Comparison of ENCODE assay signal across 27 cellular contexts in genomic region chr4:82746705-82747567, GRCh38. TPM values are rescaled to one million over a fixed set of nuclear protein-coding genes. Genes with fewer than 3 reads are reported as not detected.
A peak's percentile ranks its signal among the peaks of the same experiment; 100 is the strongest.
DNase-seq lines count a peak whose midpoint lies in the region; ATAC-seq, FAIRE-seq and TF ChIP-seq lines count a peak whose summit lies in the region.
"Had no signal": no experiment of that assay in that cellular context is flagged by ENCODE, and none has a peak within 500 bp of the region (broad histone marks: within the 10 kb centered on the region; RNA-seq: fewer than 3 reads in every experiment).

No MANE protein-coding gene starts in this region.

- H3K9ac ChIP-seq in astrocyte (ENCODE audit: low read length) (no peak overlapping the region), HepG2 (ENCODE audit: insufficient read depth, low read depth, low read length) (peak overlapping the region; percentile 51; the same call in 1 of the 2 replicates), colonic mucosa (ENCODE audit: low read depth in 2 of 2, low read length in 2 of 2) (no peak overlapping the region)

- peaks cover 39% of the 10 kb centered on the region for H3K4me1 ChIP-seq in astrocyte (ENCODE audit: insufficient read depth, low read length)
- peaks cover 38% of the 10 kb centered on the region for H3K4me1 ChIP-seq in foreskin keratinocyte
- H3K4me1 ChIP-seq in HepG2 (ENCODE audit: insufficient read depth, low read length), result peaks cover 59% of the 10 kb centered on the region
- H3K4me1 ChIP-seq in colonic mucosa, result no peaks in the 10 kb centered on the region
- H3K4me1 ChIP-seq: ascending aorta, left ventricle myocardium inferior, Peyer's patch had no signal

- peaks cover 8% of the 10 kb centered on the region for H3K79me2 ChIP-seq in astrocyte (ENCODE audit: insufficient read depth, low read length)
- H3K79me2 ChIP-seq in HepG2 (ENCODE audit: insufficient read depth, low read length), result no peaks in the 10 kb centered on the region

- H3K4me2 ChIP-seq in astrocyte (ENCODE audit: low read length), result no peak overlapping the region
- peak overlapping the region; percentile 40 for H3K4me2 ChIP-seq in HepG2 (ENCODE audit: low read depth, low read length)

- TF ChIP-seq EP300 in HepG2 (IDR thresholded peaks at IDR 0.05; ENCODE audit: low read depth in 2 of 2, low read length in 2 of 2) (peak in 1 of 2 experiments; percentile 13; a peak in 1 of 4 replicates), HepG2 (CRISPR knock-in tag; IDR thresholded peaks at IDR 0.05; ENCODE audit: borderline replicate concordance) (no peak)

- DNase-seq in astrocyte (ENCODE audit: low read depth), result no peak
- no peak for DNase-seq in foreskin keratinocyte
- DNase-seq in HepG2 (ENCODE audit: low spot score), result peak; percentile 60
- no peak for DNase-seq in colonic mucosa
- no peak for DNase-seq in amygdala (lab: John Stamatoyannopoulos, UW)
- DNase-seq in cerebellar cortex (ENCODE audit: low spot score), result no peak
- DNase-seq: activated B cell treated with CpG ODN at 0.5 μM for 24 hours; activated CD4-positive, alpha-beta memory T cell treated with anti-CD3 and anti-CD28 coated beads for 36 hours; activated CD8-positive, alpha-beta memory T cell treated with anti-CD3 and anti-CD28 coated beads, Interleukin-2, amount 50 U/mL, for 48 hours; cerebellar nuclear complex; effector CD8-positive, alpha-beta T cell; KBM-7; left ventricle myocardium inferior; mucosa of descending colon; NCI-H2171; Peyer's patch; posterior cingulate gyrus; stimulated activated CD4-positive, alpha-beta T cell treated with anti-CD3 and anti-CD28 coated beads, Interleukin-15, amount 100 ng/mL, for 24 hours; stimulated activated naive CD8-positive, alpha-beta T cell treated with anti-CD3 and anti-CD28 coated beads, Interleukin-15, amount 100 ng/mL, for 72 hours had no signal

- CTCF ChIA-PET in HepG2 (lab: Yijun Ruan, JAX; ENCODE audit: low intra/inter-chr PET ratio, low total read pairs), result no interaction called here

- TF ChIP-seq POLR2A in HepG2 (IDR thresholded peaks at IDR 0.05; ENCODE audit: insufficient read depth in 1 of 2, low read depth in 2 of 2, low read length in 2 of 2), result peak; percentile 99 to 100

- H2AFZ ChIP-seq in astrocyte (ENCODE audit: low read depth, low read length), result no peak overlapping the region
- no peak overlapping the region for H2AFZ ChIP-seq in HepG2 (ENCODE audit: low read length)

- TF ChIP-seq RAD21 in HepG2 (CRISPR knock-in tag; IDR thresholded peaks at IDR 0.05), result peak; percentile 59; the same call in 1 of the 2 replicates

- no peak for TF ChIP-seq CTCF in astrocyte (IDR thresholded peaks at IDR 0.05; ENCODE audit: insufficient read depth, low read depth, low read length)
- TF ChIP-seq CTCF in foreskin keratinocyte (conservative IDR thresholded peaks at IDR 0.05), result no peak
- no peak for TF ChIP-seq CTCF in HepG2 (CRISPR knock-in tag; IDR thresholded peaks at IDR 0.05)
- no peak for TF ChIP-seq CTCF in colonic mucosa (IDR thresholded peaks at IDR 0.05)

- H3K4me3 Mint-ChIP-seq in astrocyte (ENCODE audit: unreplicated experiment), result no peak overlapping the region
- H3K4me3 Mint-ChIP-seq: activated B cell treated with CpG ODN at 0.5 μM for 24 hours; activated CD4-positive, alpha-beta memory T cell treated with anti-CD3 and anti-CD28 coated beads for 36 hours; activated naive CD4-positive, alpha-beta T cell treated with anti-CD3 and anti-CD28 coated beads, Interleukin-2, amount 50 U/mL, for 24 hours; activated T-helper 17 cell treated with anti-CD3 and anti-CD28 coated beads, Interleukin-2, amount 50 U/mL, for 72 hours; neural crest cell; stimulated activated naive CD8-positive, alpha-beta T cell treated with anti-CD3 and anti-CD28 coated beads, Interleukin-15, amount 100 ng/mL, for 72 hours; type B pancreatic cell had no signal

- peaks cover 7% of the 10 kb centered on the region for H3K36me3 Mint-ChIP-seq in astrocyte (ENCODE audit: low read depth, unreplicated experiment)
- H3K36me3 Mint-ChIP-seq: activated CD4-positive, alpha-beta memory T cell treated with anti-CD3 and anti-CD28 coated beads for 36 hours; activated naive CD4-positive, alpha-beta T cell treated with anti-CD3 and anti-CD28 coated beads, Interleukin-2, amount 50 U/mL, for 24 hours; type B pancreatic cell had no signal

- peaks cover 66% of the 10 kb centered on the region for H3K4me1 Mint-ChIP-seq in astrocyte (ENCODE audit: low read depth, unreplicated experiment)
- H3K4me1 Mint-ChIP-seq: activated B cell treated with CpG ODN at 0.5 μM for 24 hours; activated naive CD4-positive, alpha-beta T cell treated with anti-CD3 and anti-CD28 coated beads, Interleukin-2, amount 50 U/mL, for 24 hours; activated T-helper 17 cell treated with anti-CD3 and anti-CD28 coated beads, Interleukin-2, amount 50 U/mL, for 72 hours; stimulated activated naive CD8-positive, alpha-beta T cell treated with anti-CD3 and anti-CD28 coated beads, Interleukin-15, amount 100 ng/mL, for 72 hours had no signal

- POLR2A ChIA-PET in HepG2 (lab: Yijun Ruan, JAX), result no interaction called here

- BruUV-seq in HepG2 (replicated peaks; lab: Mats Ljungman, UMichigan), result TSS peak; percentile 99

- H3K9me3 Mint-ChIP-seq in astrocyte (ENCODE audit: unreplicated experiment), result peaks cover 2% of the 10 kb centered on the region
- H3K9me3 Mint-ChIP-seq: activated B cell treated with CpG ODN at 0.5 μM for 24 hours; activated CD4-positive, alpha-beta memory T cell treated with anti-CD3 and anti-CD28 coated beads for 36 hours; activated naive CD4-positive, alpha-beta T cell treated with anti-CD3 and anti-CD28 coated beads, Interleukin-2, amount 50 U/mL, for 24 hours; activated T-helper 17 cell treated with anti-CD3 and anti-CD28 coated beads, Interleukin-2, amount 50 U/mL, for 72 hours; neural crest cell; stimulated activated naive CD8-positive, alpha-beta T cell treated with anti-CD3 and anti-CD28 coated beads, Interleukin-15, amount 100 ng/mL, for 72 hours; type B pancreatic cell had no signal

- H3K27me3 Mint-ChIP-seq in astrocyte (ENCODE audit: low read depth, unreplicated experiment), result no peaks in the 10 kb centered on the region
- H3K27me3 Mint-ChIP-seq: type B pancreatic cell had no signal

- H3K27ac ChIP-seq in astrocyte (ENCODE audit: low read depth, low read length) (no peak overlapping the region), foreskin keratinocyte (peak overlapping the region; percentile 98), HepG2 (ENCODE audit: extremely low read length, insufficient read depth, low read length) (peak overlapping the region; percentile 85), temporal lobe (ENCODE audit: low read depth, low read length) (peak overlapping the region; percentile 87), colonic mucosa (no peak overlapping the region)
- H3K27ac ChIP-seq: ascending aorta, left ventricle myocardium inferior, Peyer's patch had no signal

- 24% methylated on average over 11 of the region's 13 CpGs for WGBS in HepG2 (ENCODE audit: low lambda C conversion rate)

- no peaks in the 10 kb centered on the region for H4K20me1 ChIP-seq in astrocyte (ENCODE audit: insufficient read depth, low read length)
- H4K20me1 ChIP-seq in HepG2 (ENCODE audit: insufficient read depth, low read length), result no peaks in the 10 kb centered on the region

- in situ Hi-C loops in HepG2 (cut with HindIII; ENCODE audit: extremely low pct_ligation_motif_present, low pct_unique_long_range_greater_than_20kb), result no loop called here

- H3K4me3 ChIP-seq in astrocyte (ENCODE audit: insufficient read depth, low read depth, low read length), result no peak overlapping the region
- no peak overlapping the region for H3K4me3 ChIP-seq in HepG2 (replicated peaks in 1 of 3; ENCODE audit: insufficient read depth in 1 of 3, low read depth in 2 of 3, low read length in 3 of 3)
- no peak overlapping the region for H3K4me3 ChIP-seq in colonic mucosa
- H3K4me3 ChIP-seq: ascending aorta, left ventricle myocardium inferior, mucosa of descending colon, Peyer's patch had no signal

- H3K27ac Mint-ChIP-seq in astrocyte (ENCODE audit: unreplicated experiment), result peak overlapping the region; percentile 92
- H3K27ac Mint-ChIP-seq: activated B cell treated with CpG ODN at 0.5 μM for 24 hours; activated CD4-positive, alpha-beta memory T cell treated with anti-CD3 and anti-CD28 coated beads for 36 hours; activated naive CD4-positive, alpha-beta T cell treated with anti-CD3 and anti-CD28 coated beads, Interleukin-2, amount 50 U/mL, for 24 hours; activated T-helper 17 cell treated with anti-CD3 and anti-CD28 coated beads, Interleukin-2, amount 50 U/mL, for 72 hours; stimulated activated naive CD8-positive, alpha-beta T cell treated with anti-CD3 and anti-CD28 coated beads, Interleukin-15, amount 100 ng/mL, for 72 hours; type B pancreatic cell had no signal

- FAIRE-seq in astrocyte (lab: Jason Lieb, UNC) (no peak), HepG2 (lab: Jason Lieb, UNC) (no peak)
- FAIRE-seq: GM12892 had no signal

- H3K36me3 ChIP-seq in astrocyte (ENCODE audit: insufficient read depth, low read length) (no peaks in the 10 kb centered on the region), HepG2 (replicated peaks in 1 of 2; ENCODE audit: control insufficient read depth in 1 of 2, insufficient read depth in 2 of 2, low read length in 2 of 2) (no peaks in the 10 kb centered on the region), colonic mucosa (no peaks in the 10 kb centered on the region)
- H3K36me3 ChIP-seq: ascending aorta, left ventricle myocardium inferior, Peyer's patch had no signal

- H3K27me3 ChIP-seq in astrocyte (ENCODE audit: insufficient read depth, low read length), result no peaks in the 10 kb centered on the region
- H3K27me3 ChIP-seq in foreskin keratinocyte, result no peaks in the 10 kb centered on the region
- H3K27me3 ChIP-seq in HepG2 (ENCODE audit: control insufficient read depth in 1 of 2, insufficient read depth in 2 of 2, low read length in 2 of 2), result no peaks in the 10 kb centered on the region
- no peaks in the 10 kb centered on the region for H3K27me3 ChIP-seq in colonic mucosa
- H3K27me3 ChIP-seq: ascending aorta, Peyer's patch had no signal

- H3K9me3 ChIP-seq in astrocyte (ENCODE audit: insufficient read depth, low read depth, low read length), result no peaks in the 10 kb centered on the region
- H3K9me3 ChIP-seq in HepG2 (ENCODE audit: low read length), result no peaks in the 10 kb centered on the region
- no peaks in the 10 kb centered on the region for H3K9me3 ChIP-seq in colonic mucosa
- H3K9me3 ChIP-seq: ascending aorta, left ventricle myocardium inferior, mucosa of descending colon, Peyer's patch had no signal

- ATAC-seq in foreskin keratinocyte (no peak), HepG2 (peak; percentile 86)
- ATAC-seq: activated T-helper 17 cell treated with anti-CD3 and anti-CD28 coated beads, Interleukin-2, amount 50 U/mL, for 72 hours; mucosa of descending colon; sciatic nerve; stimulated activated naive CD8-positive, alpha-beta T cell treated with anti-CD3 and anti-CD28 coated beads, Interleukin-15, amount 100 ng/mL, for 72 hours had no signal

- intact Hi-C loops in HepG2 (cut with micrococcal nuclease; ENCODE audit: unreplicated experiment), result no loop called here
- intact Hi-C loops in colonic mucosa (cut with DNase I), result no loop called here

RNA-seq across cellular contexts. Expression of gene SCD5, which starts 51.7 kb away (rescaled TPM):
- total RNA-seq in astrocyte, result 61.7 and 63.1 TPM in 2 replicates
- total RNA-seq in foreskin keratinocyte, result 16.9 and 18.5 TPM in 2 replicates
- 8.7 and 9.2 TPM in 2 replicates for polyA plus RNA-seq in foreskin keratinocyte
- total RNA-seq in HepG2 (2016; rRNA removed; fragmentation: Illumina TruSeq; extraction: Trizol), result not detected in 2 replicates
- not detected in 2 replicates for total RNA-seq in HepG2 (2016; cell fraction: cytosol; rRNA removed; fragmentation: Illumina TruSeq; extraction: Trizol; ENCODE audit: low read depth)
- total RNA-seq in HepG2 (2016; cell fraction: insoluble cytoplasmic fraction; rRNA removed; fragmentation: Illumina TruSeq; extraction: Trizol), result not detected in 2 replicates
- total RNA-seq in HepG2 (2016; cell fraction: membrane; rRNA removed; fragmentation: Illumina TruSeq; extraction: Trizol), result not detected in 2 replicates
- not detected in 2 replicates for total RNA-seq in HepG2 (2016; cell fraction: nucleus; rRNA removed; fragmentation: Illumina TruSeq; extraction: Trizol)
- not detected in 2 replicates for polyA plus RNA-seq in HepG2 (2011; rRNA removed)
- polyA plus RNA-seq in HepG2 (2011; cell fraction: cytosol; rRNA removed), result not detected in 2 replicates
- not detected in 2 replicates for polyA plus RNA-seq in HepG2 (2011; cell fraction: nucleus; rRNA removed)
- not detected in 2 replicates for polyA plus RNA-seq in HepG2 (2012)
- not detected in 2 replicates for polyA plus RNA-seq in HepG2 (2016; cell fraction: cytosol; fragmentation: Illumina TruSeq; extraction: Trizol; ENCODE audit: low read depth)
- polyA plus RNA-seq in HepG2 (2016; cell fraction: insoluble cytoplasmic fraction; fragmentation: Illumina TruSeq; extraction: Trizol; ENCODE audit: low read depth), result not detected in 2 replicates
- not detected in 2 replicates for polyA plus RNA-seq in HepG2 (2016; cell fraction: membrane; fragmentation: Illumina TruSeq; extraction: Trizol; ENCODE audit: low read depth)
- 0.15 TPM in 1 of 2 replicates, not detected in the other for polyA plus RNA-seq in HepG2 (2016; cell fraction: nucleus; fragmentation: Illumina TruSeq; extraction: Trizol; ENCODE audit: insufficient read depth, low read depth)
- 1.8 TPM in 1 of 2 replicates, not detected in the other for polyA minus RNA-seq in HepG2 (2011; rRNA and poly(A)+ RNA removed; ENCODE audit: low replicate concordance)
- not detected in 2 replicates for polyA minus RNA-seq in HepG2 (2011; cell fraction: cytosol; rRNA and poly(A)+ RNA removed)
- not detected in 2 replicates for polyA minus RNA-seq in HepG2 (2011; cell fraction: nucleus; rRNA and poly(A)+ RNA removed)
- total RNA-seq in temporal lobe, result 271 TPM
- 1 to 10 TPM; 2.8 to 4.4 TPM for total RNA-seq in colonic mucosa
- total RNA-seq: activated B cell treated with CpG ODN at 0.5 μM for 24 hours had no signal

Comparison
In these comparisons a context has a peak if more than half of its experiments do, and no peak if none do; other contexts are left out.
1. H3K27ac ChIP-seq: peak in foreskin keratinocyte (single experiment), HepG2 (single experiment) and temporal lobe (single experiment); none in astrocyte (single experiment) and colonic mucosa (single experiment).